Comparison of ENCODE assay signal across 33 cellular contexts in genomic region chrX:2600564-2600963, GRCh38.
"Had no signal": no experiment of that assay in that cellular context is flagged by ENCODE, and none has a peak within 500 bp of the region (broad histone marks: within the 10 kb centered on the region; RNA-seq: fewer than 3 reads in every experiment).

No MANE protein-coding gene starts in this region.

- H3K36me3 Mint-ChIP-seq: activated naive CD4-positive, alpha-beta T cell treated with anti-CD3 and anti-CD28 coated beads, Interleukin-2, amount 50 U/mL, for 72 hours had no signal

- H3K27ac ChIP-seq: ascending aorta, breast epithelium, cardiac muscle cell, colonic mucosa, dorsolateral prefrontal cortex, esophagus muscularis mucosa, foreskin keratinocyte, gastrocnemius medialis, heart left ventricle had no signal

- H3K4me1 Mint-ChIP-seq: activated naive CD4-positive, alpha-beta T cell treated with anti-CD3 and anti-CD28 coated beads, Interleukin-2, amount 10 ng/mL, durations not matched to agents 7 days and 5 days; brain had no signal

- H3K36me3 ChIP-seq: breast epithelium, cardiac muscle cell, colonic mucosa, gastrocnemius medialis had no signal

- H3K4me3 ChIP-seq: ascending aorta, breast epithelium, cardiac muscle cell, colonic mucosa, dorsolateral prefrontal cortex, esophagus muscularis mucosa, gastrocnemius medialis, heart left ventricle had no signal

- H3K27me3 ChIP-seq: ascending aorta, breast epithelium, cardiac muscle cell, colonic mucosa, esophagus muscularis mucosa, foreskin keratinocyte, gastrocnemius medialis, heart left ventricle had no signal

- H3K4me3 Mint-ChIP-seq: activated CD4-positive, alpha-beta memory T cell treated with anti-CD3 and anti-CD28 coated beads for 36 hours; activated CD4-positive, alpha-beta T cell treated with anti-CD3 and anti-CD28 coated beads for 36 hours; activated CD4-positive, alpha-beta T cell treated with anti-CD3 and anti-CD28 coated beads, Interleukin-2, amount 10 ng/mL, durations not matched to agents 24 days and 14 days; activated CD8-positive, alpha-beta memory T cell treated with anti-CD3 and anti-CD28 coated beads, Interleukin-2, amount 10 ng/mL, durations not matched to agents 7 days and 5 days; activated CD8-positive, alpha-beta T cell treated with anti-CD3 and anti-CD28 coated beads, Interleukin-2, amount 10 ng/mL, durations not matched to agents 7 days and 5 days; activated naive CD4-positive, alpha-beta T cell treated with anti-CD3 and anti-CD28 coated beads, Interleukin-2, amount 10 ng/mL, durations not matched to agents 7 days and 5 days; activated naive CD8-positive, alpha-beta T cell treated with anti-CD3 and anti-CD28 coated beads, Interleukin-2, amount 10 ng/mL, durations not matched to agents 7 days and 5 days; activated T-cell treated with anti-CD3 and anti-CD28 coated beads, Interleukin-2, amount 50 U/mL, for 72 hours; brain; dendritic cell treated with granulocyte-macrophage colony-stimulating factor and Interleukin-4, amounts not matched to agents 40 ng/mL and 50 ng/mL, for 4 days; T-cell; T-helper 1 cell treated with Interleukin-12 subunit alpha and Interleukin-12 subunit beta and Interleukin-4 antibody, amounts not matched to agents 30 μg/mL and 1 μg/mL, for 36 hours had no signal

- DNase-seq: activated CD4-positive, alpha-beta memory T cell treated with anti-CD3 and anti-CD28 coated beads for 36 hours; activated CD4-positive, alpha-beta T cell treated with anti-CD3 and anti-CD28 coated beads for 36 hours; activated CD4-positive, alpha-beta T cell treated with anti-CD3 and anti-CD28 coated beads, Interleukin-2, amount 10 ng/mL, durations not matched to agents 24 days and 14 days; activated CD4-positive, CD25-positive, alpha-beta regulatory T cell; activated CD4-positive, CD25-positive, alpha-beta regulatory T cell treated with anti-CD3 and anti-CD28 coated beads, Interleukin-2, amount 50 U/mL, for 72 hours; activated CD8-positive, alpha-beta memory T cell treated with anti-CD3 and anti-CD28 coated beads, Interleukin-2, amount 10 ng/mL, durations not matched to agents 7 days and 5 days; activated CD8-positive, alpha-beta memory T cell treated with anti-CD3 and anti-CD28 coated beads, Interleukin-2, amount 50 U/mL, for 4 hours; activated CD8-positive, alpha-beta T cell treated with anti-CD3 and anti-CD28 coated beads, Interleukin-2, amount 10 ng/mL, durations not matched to agents 7 days and 5 days; activated gamma-delta T cell; activated naive CD4-positive, alpha-beta T cell; activated naive CD4-positive, alpha-beta T cell treated with anti-CD3 and anti-CD28 coated beads, Interleukin-2, amount 10 ng/mL, durations not matched to agents 7 days and 5 days; activated naive CD8-positive, alpha-beta T cell treated with anti-CD3 and anti-CD28 coated beads, Interleukin-2, amount 10 ng/mL, durations not matched to agents 7 days and 5 days; activated T-cell treated with anti-CD3 and anti-CD28 coated beads, Interleukin-2, amount 50 U/mL, for 1 hour; activated T-cell treated with anti-CD3 and anti-CD28 coated beads, Interleukin-2, amount 50 U/mL, for 72 hours; central memory CD4-positive, alpha-beta T cell; cerebellar nuclear complex; colonic mucosa; dorsolateral prefrontal cortex; effector memory CD4-positive, alpha-beta T cell; erythroblast; foreskin keratinocyte; gastrocnemius medialis; glutamatergic neuron; T-cell had no signal

- H3K4me1 ChIP-seq: ascending aorta, breast epithelium, colonic mucosa, esophagus muscularis mucosa, gastrocnemius medialis had no signal

- H3K9me3 ChIP-seq: ascending aorta, breast epithelium, colonic mucosa, esophagus muscularis mucosa, gastrocnemius medialis, heart left ventricle had no signal

- H3K27me3 Mint-ChIP-seq: activated CD4-positive, alpha-beta memory T cell treated with anti-CD3 and anti-CD28 coated beads for 36 hours; activated CD4-positive, alpha-beta T cell treated with anti-CD3 and anti-CD28 coated beads for 36 hours; activated CD4-positive, alpha-beta T cell treated with anti-CD3 and anti-CD28 coated beads, Interleukin-2, amount 10 ng/mL, durations not matched to agents 24 days and 14 days; activated CD8-positive, alpha-beta memory T cell treated with anti-CD3 and anti-CD28 coated beads, Interleukin-2, amount 10 ng/mL, durations not matched to agents 7 days and 5 days; activated naive CD4-positive, alpha-beta T cell treated with anti-CD3 and anti-CD28 coated beads, Interleukin-2, amount 10 ng/mL, durations not matched to agents 7 days and 5 days; activated naive CD8-positive, alpha-beta T cell treated with anti-CD3 and anti-CD28 coated beads, Interleukin-2, amount 10 ng/mL, durations not matched to agents 7 days and 5 days; brain; dendritic cell treated with granulocyte-macrophage colony-stimulating factor and Interleukin-4, amounts not matched to agents 40 ng/mL and 50 ng/mL, for 4 days; T-cell had no signal

- H3K27ac Mint-ChIP-seq: activated CD4-positive, alpha-beta memory T cell treated with anti-CD3 and anti-CD28 coated beads for 36 hours; activated CD4-positive, alpha-beta T cell treated with anti-CD3 and anti-CD28 coated beads for 36 hours; activated CD4-positive, alpha-beta T cell treated with anti-CD3 and anti-CD28 coated beads, Interleukin-2, amount 10 ng/mL, durations not matched to agents 24 days and 14 days; activated CD8-positive, alpha-beta memory T cell treated with anti-CD3 and anti-CD28 coated beads, Interleukin-2, amount 10 ng/mL, durations not matched to agents 7 days and 5 days; activated CD8-positive, alpha-beta T cell treated with anti-CD3 and anti-CD28 coated beads, Interleukin-2, amount 10 ng/mL, durations not matched to agents 7 days and 5 days; activated naive CD4-positive, alpha-beta T cell treated with anti-CD3 and anti-CD28 coated beads, Interleukin-2, amount 10 ng/mL, durations not matched to agents 7 days and 5 days; activated naive CD4-positive, alpha-beta T cell treated with anti-CD3 and anti-CD28 coated beads, Interleukin-2, amount 50 U/mL, for 72 hours; activated naive CD8-positive, alpha-beta T cell treated with anti-CD3 and anti-CD28 coated beads, Interleukin-2, amount 10 ng/mL, durations not matched to agents 7 days and 5 days; activated T-cell treated with anti-CD3 and anti-CD28 coated beads, Interleukin-2, amount 50 U/mL, for 72 hours; brain; dendritic cell treated with granulocyte-macrophage colony-stimulating factor and Interleukin-4, amounts not matched to agents 40 ng/mL and 50 ng/mL, for 4 days; T-helper 1 cell treated with Interleukin-12 subunit alpha and Interleukin-12 subunit beta and Interleukin-4 antibody, amounts not matched to agents 30 μg/mL and 1 μg/mL, for 36 hours had no signal

- H3K9me3 Mint-ChIP-seq: activated CD4-positive, alpha-beta T cell treated with anti-CD3 and anti-CD28 coated beads, Interleukin-2, amount 10 ng/mL, durations not matched to agents 24 days and 14 days; activated naive CD4-positive, alpha-beta T cell treated with anti-CD3 and anti-CD28 coated beads, Interleukin-2, amount 10 ng/mL, durations not matched to agents 7 days and 5 days; activated naive CD4-positive, alpha-beta T cell treated with anti-CD3 and anti-CD28 coated beads, Interleukin-2, amount 50 U/mL, for 72 hours; activated naive CD8-positive, alpha-beta T cell treated with anti-CD3 and anti-CD28 coated beads, Interleukin-2, amount 10 ng/mL, durations not matched to agents 7 days and 5 days; activated T-cell treated with anti-CD3 and anti-CD28 coated beads, Interleukin-2, amount 50 U/mL, for 72 hours; T-cell; T-helper 1 cell treated with Interleukin-12 subunit alpha and Interleukin-12 subunit beta and Interleukin-4 antibody, amounts not matched to agents 30 μg/mL and 1 μg/mL, for 36 hours had no signal

- ATAC-seq: activated CD4-positive, alpha-beta T cell treated with anti-CD3 and anti-CD28 coated beads for 36 hours; activated CD8-positive, alpha-beta memory T cell treated with anti-CD3 and anti-CD28 coated beads, Interleukin-2, amount 10 ng/mL, durations not matched to agents 7 days and 5 days; activated CD8-positive, alpha-beta T cell treated with anti-CD3 and anti-CD28 coated beads, Interleukin-2, amount 10 ng/mL, durations not matched to agents 7 days and 5 days; activated naive CD4-positive, alpha-beta T cell treated with anti-CD3 and anti-CD28 coated beads, Interleukin-2, amount 50 U/mL, for 72 hours; activated T-cell treated with anti-CD3 and anti-CD28 coated beads, Interleukin-2, amount 50 U/mL, for 72 hours; foreskin keratinocyte; gastrocnemius medialis; heart left ventricle; T-cell had no signal
